11 cellular contexts compared by ENCODE assay signal in genomic region chr2:178756343-178756742, GRCh38. TPM values are rescaled to one million over a fixed set of nuclear protein-coding genes. Genes with fewer than 3 reads are reported as not detected.
"Had no signal": no experiment of that assay in that cellular context is flagged by ENCODE, and none has a peak within 500 bp of the region (broad histone marks: within the 10 kb centered on the region; RNA-seq: fewer than 3 reads in every experiment).

No MANE protein-coding gene starts in this region.

- H3K4me1 ChIP-seq: left lung, uterus had no signal

- H3K27me3 ChIP-seq: dorsolateral prefrontal cortex, left lung, uterus had no signal

- H3K4me3 ChIP-seq: dorsolateral prefrontal cortex, left lung, skin epidermis, uterus had no signal

- H3K36me3 ChIP-seq: left lung, uterus had no signal

- H3K9me3 ChIP-seq: left lung, uterus had no signal

- H3K27ac ChIP-seq: dorsolateral prefrontal cortex, left lung, skin epidermis, uterus had no signal

- DNase-seq: activated CD4-positive, alpha-beta T cell treated with anti-CD3 and anti-CD28 coated beads, Interleukin-2, amount 50 U/mL, for 4 hours; activated CD4-positive, CD25-positive, alpha-beta regulatory T cell treated with anti-CD3 and anti-CD28 coated beads, Interleukin-2, amount 50 U/mL, for 72 hours; activated effector memory CD4-positive, alpha-beta T cell treated with anti-CD3 and anti-CD28 coated beads, Interleukin-2, amount 50 U/mL, for 16 hours; activated T-cell treated with anti-CD3 and anti-CD28 coated beads, Interleukin-2, amount 50 U/mL, for 1 hour; dorsolateral prefrontal cortex; foreskin melanocyte; head of caudate nucleus; left lung; uterus had no signal

RNA-seq across cellular contexts. Expression of gene TTN, which starts 50.9 kb away (rescaled TPM):
- total RNA-seq: osteocyte had no signal
